In genomic region chr11:63573881-63574855, GRCh38 we compare ENCODE assay signal across 9 cellular contexts. TPM values are rescaled to one million over a fixed set of nuclear protein-coding genes. Genes with fewer than 3 reads are reported as not detected.
DNase-seq lines count a peak whose midpoint lies in the region; ATAC-seq and TF ChIP-seq lines count a peak whose summit lies in the region.
"Had no signal": no experiment of that assay in that cellular context is flagged by ENCODE, and none has a peak within 500 bp of the region (broad histone marks: within the 10 kb centered on the region; RNA-seq: fewer than 3 reads in every experiment).

No MANE protein-coding gene starts in this region.

- H3K27me3 ChIP-seq in muscle layer of colon (ENCODE audit: control insufficient read depth in 1 of 2, insufficient read depth in 2 of 2, low read length in 2 of 2) = no peaks in the 10 kb centered on the region

- peaks cover 7 to 16% (median 9%) of the 10 kb centered on the region in 7 donors for H3K9me3 Mint-ChIP-seq in CD14-positive monocyte
- no peaks in the 10 kb centered on the region for H3K9me3 Mint-ChIP-seq in dendritic cell treated with granulocyte-macrophage colony-stimulating factor and Interleukin-4, amounts not matched to agents 40 ng/mL and 50 ng/mL, for 4 days

- no peak for TF ChIP-seq CTCF in CD14-positive monocyte (IDR thresholded peaks at IDR 0.05)
- TF ChIP-seq CTCF in GM20000 (IDR thresholded peaks at IDR 0.05; ENCODE audit: extremely low read depth, missing control alignments) = no peak

- no peak for ATAC-seq in GM21423 (IDR thresholded peaks at IDR 0.05; ENCODE audit: unreplicated experiment)

- peaks cover 23% of the 10 kb centered on the region for H3K4me1 Mint-ChIP-seq in CD14-positive monocyte
- peaks cover 30% of the 10 kb centered on the region for H3K4me1 Mint-ChIP-seq in dendritic cell treated with granulocyte-macrophage colony-stimulating factor and Interleukin-4, amounts not matched to agents 40 ng/mL and 50 ng/mL, for 4 days (ENCODE audit: low read depth)

- H3K9me3 ChIP-seq in muscle layer of colon (ENCODE audit: low read length) = no peaks in the 10 kb centered on the region

- H3K27ac ChIP-seq in muscle layer of colon (ENCODE audit: low read depth, low read length) = peak overlapping the region; percentile 87

- peak overlapping the region; percentile 83 to 89 for H3K4me3 Mint-ChIP-seq in CD14-positive monocyte
- peak overlapping the region; percentile 75 for H3K4me3 Mint-ChIP-seq in dendritic cell treated with granulocyte-macrophage colony-stimulating factor and Interleukin-4, amounts not matched to agents 40 ng/mL and 50 ng/mL, for 4 days

- H3K9ac ChIP-seq in muscle layer of colon (ENCODE audit: low read length) = peak overlapping the region; percentile 37

- peaks cover 28% of the 10 kb centered on the region for H3K4me1 ChIP-seq in muscle layer of colon (ENCODE audit: insufficient read depth, low read length)

- H3K27me3 Mint-ChIP-seq in CD14-positive monocyte (ENCODE audit: low read depth in 3 of 3) = peaks cover 2 to 3% (median 3%) of the 10 kb centered on the region in 3 donors
- H3K27me3 Mint-ChIP-seq in dendritic cell treated with granulocyte-macrophage colony-stimulating factor and Interleukin-4, amounts not matched to agents 40 ng/mL and 50 ng/mL, for 4 days = peaks cover 8% of the 10 kb centered on the region

- intact Hi-C loops in CD14-positive monocyte (cut with micrococcal nuclease) = loop anchor here in 1 of 2 donors (5.0 kb wide), 1 partner anchor 48 kb away; no protein-coding TSS in a partner anchor
- intact Hi-C loops in dendritic cell treated with granulocyte-macrophage colony-stimulating factor and Interleukin-4, amounts not matched to agents 40 ng/mL and 50 ng/mL, for 4 days (cut with micrococcal nuclease) = no loop called here

- H3K4me3 ChIP-seq in muscle layer of colon (ENCODE audit: low read depth in 1 of 2, low read length in 2 of 2) = peak overlapping the region; percentile 28 to 63

- DNase-seq in CD14-positive monocyte (ENCODE audit: low spot score) (no peak), GM20000 (ENCODE audit: low spot score) (peak; percentile 32), OCI-M1 (lab: John Stamatoyannopoulos, UW) (peak; percentile 97), ureter (ENCODE audit: low spot score) (peak; percentile 75)
- DNase-seq in stimulated activated CD4-positive, alpha-beta T cell treated with anti-CD3 and anti-CD28 coated beads, Interleukin-4, amount 100 ng/mL, for 1 hour = no peak

- H3K36me3 ChIP-seq in muscle layer of colon (ENCODE audit: insufficient read depth, low read length) = no peaks in the 10 kb centered on the region

- H3K27ac Mint-ChIP-seq in CD14-positive monocyte = peak overlapping the region; percentile 84 to 97 (median 94)
- peak overlapping the region; percentile 84 for H3K27ac Mint-ChIP-seq in dendritic cell treated with granulocyte-macrophage colony-stimulating factor and Interleukin-4, amounts not matched to agents 40 ng/mL and 50 ng/mL, for 4 days

- H3K36me3 Mint-ChIP-seq in CD14-positive monocyte = peaks cover 0 to 18% of the 10 kb centered on the region in 2 donors
- H3K36me3 Mint-ChIP-seq in dendritic cell treated with granulocyte-macrophage colony-stimulating factor and Interleukin-4, amounts not matched to agents 40 ng/mL and 50 ng/mL, for 4 days (ENCODE audit: low read depth) = peaks cover 11% of the 10 kb centered on the region

RNA-seq across cellular contexts. Expression of gene PLAAT2, which starts 11.0 kb away (rescaled TPM):
- not detected for polyA plus RNA-seq in CD14-positive monocyte
- 1.1 TPM for total RNA-seq in ureter
- total RNA-seq: pulmonary artery endothelial cell had no signal

RNA-seq across cellular contexts. Expression of gene PLAAT4, which starts 37.6 kb away (rescaled TPM):
- polyA plus RNA-seq in CD14-positive monocyte = 100 to 1,000 TPM; 101 to 119 TPM
- 56.7 TPM for total RNA-seq in ureter

RNA-seq across cellular contexts. Expression of gene PLAAT3, which starts 40.1 kb away (rescaled TPM):
- 10 to 100 TPM; 34.2 to 67.3 TPM for polyA plus RNA-seq in CD14-positive monocyte
- total RNA-seq in ureter = 26.6 TPM

Comparison
In these comparisons a context has a peak if more than half of its experiments do, and no peak if none do; other contexts are left out.
1. DNase-seq: peak in GM20000 (single experiment), OCI-M1 (single experiment) and ureter (single experiment); none in CD14-positive monocyte (single experiment) and stimulated activated CD4-positive, alpha-beta T cell treated with anti-CD3 and anti-CD28 coated beads, Interleukin-4, amount 100 ng/mL, for 1 hour (single experiment).